ENCODE assay signal across 17 cellular contexts in genomic region chr4:30865676-30866075, GRCh38.
DNase-seq lines count a peak whose midpoint lies in the region; ATAC-seq, FAIRE-seq and TF ChIP-seq lines count a peak whose summit lies in the region.
"Had no signal": no experiment of that assay in that cellular context is flagged by ENCODE, and none has a peak within 500 bp of the region (broad histone marks: within the 10 kb centered on the region; RNA-seq: fewer than 3 reads in every experiment).

No MANE protein-coding gene starts in this region.

- TF ChIP-seq EP300 in gastroesophageal sphincter (IDR thresholded peaks at IDR 0.05) (no peak), upper lobe of left lung (IDR thresholded peaks at IDR 0.05) (no peak)

- H3K27me3 ChIP-seq in astrocyte (ENCODE audit: insufficient read depth, low read length) (no peaks in the 10 kb centered on the region), gastroesophageal sphincter (no peaks in the 10 kb centered on the region), smooth muscle cell (ENCODE audit: low read depth) (no peaks in the 10 kb centered on the region), upper lobe of right lung (no peaks in the 10 kb centered on the region), upper lobe of left lung (no peaks in the 10 kb centered on the region)
- H3K27me3 ChIP-seq: Peyer's patch had no signal

- peaks cover 28% of the 10 kb centered on the region for H3K4me1 Mint-ChIP-seq in astrocyte (ENCODE audit: low read depth, unreplicated experiment)
- H3K4me1 Mint-ChIP-seq: IgD-negative memory B cell had no signal

- H4K20me1 ChIP-seq in astrocyte (ENCODE audit: insufficient read depth, low read length) (no peaks in the 10 kb centered on the region), smooth muscle cell (ENCODE audit: low read depth) (no peaks in the 10 kb centered on the region)

- TF ChIP-seq POLR2A in gastroesophageal sphincter (IDR thresholded peaks at IDR 0.05) (no peak), upper lobe of left lung (IDR thresholded peaks at IDR 0.05) (no peak)

- H3K9me3 ChIP-seq in astrocyte (ENCODE audit: insufficient read depth, low read depth, low read length) (no peaks in the 10 kb centered on the region), gastroesophageal sphincter (no peaks in the 10 kb centered on the region), smooth muscle cell (replicated peaks; ENCODE audit: low read depth) (no peaks in the 10 kb centered on the region), upper lobe of right lung (no peaks in the 10 kb centered on the region), upper lobe of left lung (no peaks in the 10 kb centered on the region)
- H3K9me3 ChIP-seq: Peyer's patch had no signal

- intact Hi-C loops in upper lobe of right lung (cut with DNase I): no loop called here

- H3K9me3 Mint-ChIP-seq in astrocyte (ENCODE audit: unreplicated experiment): no peaks in the 10 kb centered on the region

- H3K4me2 ChIP-seq in astrocyte (ENCODE audit: low read length): no peak overlapping the region
- peak overlapping the region; percentile 75 for H3K4me2 ChIP-seq in smooth muscle cell

- no peaks in the 10 kb centered on the region for H3K36me3 Mint-ChIP-seq in astrocyte (ENCODE audit: low read depth, unreplicated experiment)
- H3K36me3 Mint-ChIP-seq: IgD-negative memory B cell had no signal

- no peak for ATAC-seq in gastroesophageal sphincter
- no peak for ATAC-seq in upper lobe of right lung
- no peak for ATAC-seq in upper lobe of left lung (ENCODE audit: low FRiP score in 2 of 2)

- H3K36me3 ChIP-seq in astrocyte (ENCODE audit: insufficient read depth, low read length) (no peaks in the 10 kb centered on the region), gastroesophageal sphincter (no peaks in the 10 kb centered on the region), smooth muscle cell (ENCODE audit: low read depth) (no peaks in the 10 kb centered on the region), upper lobe of right lung (no peaks in the 10 kb centered on the region), upper lobe of left lung (no peaks in the 10 kb centered on the region)
- H3K36me3 ChIP-seq: Peyer's patch had no signal

- no peak for FAIRE-seq in astrocyte (lab: Jason Lieb, UNC)
- FAIRE-seq: A204.1 had no signal

- 45 to 46% methylated on average over 3 of the region's 3 CpGs for WGBS in gastroesophageal sphincter (ENCODE audit: low coverage in 1 of 2), 2 donors
- 92% methylated on average over 3 of the region's 3 CpGs for WGBS in smooth muscle cell (ENCODE audit: low lambda C conversion rate)
- 49 to 77% methylated on average over 3 of the region's 3 CpGs for WGBS in upper lobe of left lung, 2 donors

- H3K79me2 ChIP-seq in astrocyte (ENCODE audit: insufficient read depth, low read length): no peaks in the 10 kb centered on the region
- no peaks in the 10 kb centered on the region for H3K79me2 ChIP-seq in smooth muscle cell (ENCODE audit: low read depth)

- no peak overlapping the region for H3K4me3 Mint-ChIP-seq in astrocyte (ENCODE audit: unreplicated experiment)
- H3K4me3 Mint-ChIP-seq: IgD-negative memory B cell had no signal

- H3F3A ChIP-seq in smooth muscle cell (ENCODE audit: low read depth): peaks cover 5% of the 10 kb centered on the region

- TF ChIP-seq CTCF in astrocyte (IDR thresholded peaks at IDR 0.05; ENCODE audit: insufficient read depth, low read depth, low read length) (no peak), gastroesophageal sphincter (IDR thresholded peaks at IDR 0.05) (no peak), smooth muscle cell (IDR thresholded peaks at IDR 0.05; ENCODE audit: borderline replicate concordance, insufficient read depth, poor library complexity, severe bottlenecking) (no peak), upper lobe of right lung (IDR thresholded peaks at IDR 0.05) (no peak), upper lobe of left lung (IDR thresholded peaks at IDR 0.05) (no peak)

- no peaks in the 10 kb centered on the region for H3K27me3 Mint-ChIP-seq in astrocyte (ENCODE audit: low read depth, unreplicated experiment)
- H3K27me3 Mint-ChIP-seq: IgD-negative memory B cell had no signal

- H2AFZ ChIP-seq in astrocyte (ENCODE audit: low read depth, low read length): no peak overlapping the region
- no peak overlapping the region for H2AFZ ChIP-seq in smooth muscle cell (ENCODE audit: low read depth)

- H3K4me3 ChIP-seq in astrocyte (ENCODE audit: insufficient read depth, low read depth, low read length) (no peak overlapping the region), gastroesophageal sphincter (no peak overlapping the region), smooth muscle cell (no peak overlapping the region), upper lobe of right lung (no peak overlapping the region), upper lobe of left lung (no peak overlapping the region)
- H3K4me3 ChIP-seq: Peyer's patch had no signal

- H3K9ac ChIP-seq in astrocyte (ENCODE audit: low read length) (no peak overlapping the region), smooth muscle cell (ENCODE audit: low read depth) (no peak overlapping the region)

- DNase-seq in EH (ENCODE audit: low read depth) (peak; percentile 2), astrocyte (ENCODE audit: low read depth) (peak; percentile 45), smooth muscle cell (lab: John Stamatoyannopoulos, UW; ENCODE audit: unreplicated experiment) (no peak), upper lobe of right lung (no peak), superior temporal gyrus (ENCODE audit: extremely low spot score) (no peak), cerebellar cortex (ENCODE audit: low spot score) (no peak), upper lobe of left lung (no peak)
- DNase-seq: C1 segment of cervical spinal cord, DMS153, MV-4-11, NCI-H1417 treated with DMSO at 0.1 percent for 48 hours, NCI-H2029 treated with DMSO at 0.1 percent for 48 hours, NCI-H510A, Peyer's patch had no signal

- H3K27ac ChIP-seq in astrocyte (ENCODE audit: low read depth, low read length) (no peak overlapping the region), gastroesophageal sphincter (peak overlapping the region; percentile 70 to 94 (median 80)), smooth muscle cell (ENCODE audit: low read depth) (no peak overlapping the region), upper lobe of right lung (no peak overlapping the region), upper lobe of left lung (no peak overlapping the region)

- H3K27ac Mint-ChIP-seq in astrocyte (ENCODE audit: unreplicated experiment): no peak overlapping the region
- H3K27ac Mint-ChIP-seq: IgD-negative memory B cell had no signal

- H3K4me1 ChIP-seq in astrocyte (ENCODE audit: insufficient read depth, low read length): peaks cover 25% of the 10 kb centered on the region
- peaks cover 6 to 88% (median 14%) of the 10 kb centered on the region in 3 donors for H3K4me1 ChIP-seq in gastroesophageal sphincter
- peaks cover 4% of the 10 kb centered on the region for H3K4me1 ChIP-seq in smooth muscle cell (ENCODE audit: low read depth)
- H3K4me1 ChIP-seq in upper lobe of right lung: no peaks in the 10 kb centered on the region
- H3K4me1 ChIP-seq in upper lobe of left lung: no peaks in the 10 kb centered on the region
- H3K4me1 ChIP-seq: Peyer's patch had no signal

Comparison
In these comparisons a context has a peak if more than half of its experiments do, and no peak if none do; other contexts are left out.
1. DNase-seq: peak in EH (single experiment) and astrocyte (single experiment); none in smooth muscle cell (single experiment), upper lobe of right lung (single experiment), superior temporal gyrus (single experiment), cerebellar cortex (single experiment) and upper lobe of left lung (0 of 2).
2. H3K27ac ChIP-seq: peak in gastroesophageal sphincter (4 of 4); none in astrocyte (single experiment), smooth muscle cell (single experiment), upper lobe of right lung (single experiment) and upper lobe of left lung (0 of 4).